In the genomic region with DNA sequence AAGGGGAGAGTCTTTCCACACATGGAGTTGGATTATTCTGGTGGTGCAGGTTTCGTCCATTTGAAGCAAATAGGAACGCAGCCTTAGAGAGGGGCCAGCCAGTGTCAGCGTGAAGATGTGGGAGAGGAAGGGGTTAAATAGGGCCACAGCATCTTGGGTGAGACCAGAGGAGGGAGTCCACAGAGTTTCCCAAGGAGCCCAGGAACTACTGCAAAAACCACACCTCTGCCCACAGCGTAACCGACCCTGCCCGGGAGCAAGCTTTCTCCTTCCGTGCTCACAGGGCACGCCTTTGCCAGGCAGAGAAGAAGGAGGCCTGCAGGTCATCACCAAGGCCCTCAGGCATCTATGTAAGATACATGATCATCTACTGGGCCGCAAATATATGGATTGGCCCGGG, we compare ENCODE assay signal across 37 cellular contexts.
"Had no signal": no experiment of that assay in that cellular context is flagged by ENCODE, and none has a peak within 500 bp of the region (broad histone marks: within the 10 kb centered on the region; RNA-seq: fewer than 3 reads in every experiment).

No MANE protein-coding gene starts in this region.

- H3K36me3 Mint-ChIP-seq: activated naive CD4-positive, alpha-beta T cell treated with anti-CD3 and anti-CD28 coated beads, Interleukin-2, amount 10 ng/mL, durations not matched to agents 7 days and 5 days; activated naive CD4-positive, alpha-beta T cell treated with anti-CD3 and anti-CD28 coated beads, Interleukin-2, amount 50 U/mL, for 24 hours; activated naive CD4-positive, alpha-beta T cell treated with anti-CD3 and anti-CD28 coated beads, Interleukin-2, amount 50 U/mL, for 72 hours; activated naive CD8-positive, alpha-beta T cell; activated naive CD8-positive, alpha-beta T cell treated with anti-CD3 and anti-CD28 coated beads for 36 hours; activated naive CD8-positive, alpha-beta T cell treated with anti-CD3 and anti-CD28 coated beads, Interleukin-2, amount 10 ng/mL, durations not matched to agents 7 days and 5 days had no signal

- H3K36me3 ChIP-seq: adrenal gland, brain microvascular endothelial cell, cardiac muscle cell had no signal

- H3K27me3 Mint-ChIP-seq: activated naive CD4-positive, alpha-beta T cell treated with anti-CD3 and anti-CD28 coated beads, Interleukin-2, amount 10 ng/mL, durations not matched to agents 7 days and 5 days; activated naive CD8-positive, alpha-beta T cell treated with anti-CD3 and anti-CD28 coated beads for 36 hours; activated naive CD8-positive, alpha-beta T cell treated with anti-CD3 and anti-CD28 coated beads, Interleukin-2, amount 10 ng/mL, durations not matched to agents 7 days and 5 days; activated naive CD8-positive, alpha-beta T cell treated with anti-CD3 and anti-CD28 coated beads, Interleukin-2, amount 50 U/mL, for 24 hours; activated T-helper 17 cell treated with anti-CD3 and anti-CD28 coated beads, Interleukin-2, amount 50 U/mL, for 72 hours; central memory CD8-positive, alpha-beta T cell had no signal

- H3K27ac Mint-ChIP-seq: activated naive CD4-positive, alpha-beta T cell treated with anti-CD3 and anti-CD28 coated beads for 36 hours; activated naive CD4-positive, alpha-beta T cell treated with anti-CD3 and anti-CD28 coated beads, Interleukin-2, amount 10 ng/mL, durations not matched to agents 7 days and 5 days; activated naive CD4-positive, alpha-beta T cell treated with anti-CD3 and anti-CD28 coated beads, Interleukin-2, amount 50 U/mL, for 24 hours; activated naive CD4-positive, alpha-beta T cell treated with anti-CD3 and anti-CD28 coated beads, Interleukin-2, amount 50 U/mL, for 72 hours; activated naive CD8-positive, alpha-beta T cell; activated naive CD8-positive, alpha-beta T cell treated with anti-CD3 and anti-CD28 coated beads for 36 hours; activated naive CD8-positive, alpha-beta T cell treated with anti-CD3 and anti-CD28 coated beads, Interleukin-2, amount 10 ng/mL, durations not matched to agents 7 days and 5 days; activated naive CD8-positive, alpha-beta T cell treated with anti-CD3 and anti-CD28 coated beads, Interleukin-2, amount 50 U/mL, for 24 hours; activated T-cell treated with anti-CD3 and anti-CD28 coated beads, Interleukin-2, amount 50 U/mL, for 72 hours; activated T-helper 1 cell treated with anti-CD3 and anti-CD28 coated beads, Interleukin-12 subunit alpha, Interleukin-12 subunit beta, Interleukin-2, Interleukin-4 antibody, amounts not matched to agents 30 ng/mL and 10 ng/mL and 1 ng/mL, durations not matched to agents 14 hours and 24 hours and 36 hours; activated T-helper 17 cell treated with anti-CD3 and anti-CD28 coated beads, Interleukin-2, amount 50 U/mL, for 72 hours; activated T-helper 2 cell treated with anti-CD3 and anti-CD28 coated beads, Interferon-gamma antibody, Interleukin-2, Interleukin-4, amounts not matched to agents 10 μg/mL and 5 μg/mL and 100 μg/mL, durations not matched to agents 14 hours and 24 hours and 36 hours had no signal

- H3K9me3 ChIP-seq: adrenal gland, ascending aorta, body of pancreas, breast epithelium had no signal

- ATAC-seq: activated naive CD4-positive, alpha-beta T cell treated with anti-CD3 and anti-CD28 coated beads, Interleukin-2, amount 50 U/mL, for 72 hours; activated naive CD8-positive, alpha-beta T cell treated with anti-CD3 and anti-CD28 coated beads, Interleukin-2, amount 50 U/mL, for 24 hours; activated T-cell treated with anti-CD3 and anti-CD28 coated beads, Interleukin-2, amount 50 U/mL, for 4 hours; activated T-cell treated with anti-CD3 and anti-CD28 coated beads, Interleukin-2, amount 50 U/mL, for 72 hours; activated T-helper 17 cell treated with anti-CD3 and anti-CD28 coated beads, Interleukin-2, amount 50 U/mL, for 72 hours; body of pancreas had no signal

- H3K27me3 ChIP-seq: adrenal gland, ascending aorta, body of pancreas, brain microvascular endothelial cell, breast epithelium, cardiac muscle cell had no signal

- DNase-seq: activated effector memory CD4-positive, alpha-beta T cell treated with anti-CD3 and anti-CD28 coated beads, Interleukin-2, amount 50 U/mL, for 16 hours; activated effector memory CD4-positive, alpha-beta T cell treated with Interleukin-2 at 50 U/mL for 16 hours; activated gamma-delta T cell; activated gamma-delta T cell treated with Interleukin-2 at 50 U/mL for 16 hours; activated naive CD4-positive, alpha-beta T cell; activated naive CD4-positive, alpha-beta T cell treated with anti-CD3 and anti-CD28 coated beads for 36 hours; activated naive CD4-positive, alpha-beta T cell treated with anti-CD3 and anti-CD28 coated beads, Interleukin-2, amount 10 ng/mL, durations not matched to agents 7 days and 5 days; activated naive CD4-positive, alpha-beta T cell treated with anti-CD3 and anti-CD28 coated beads, Interleukin-2, amount 50 U/mL, for 16 hours; activated naive CD4-positive, alpha-beta T cell treated with Interleukin-2 at 50 U/mL for 16 hours; activated naive CD8-positive, alpha-beta T cell treated with anti-CD3 and anti-CD28 coated beads for 36 hours; activated naive CD8-positive, alpha-beta T cell treated with anti-CD3 and anti-CD28 coated beads, Interleukin-2, amount 10 ng/mL, durations not matched to agents 7 days and 5 days; activated naive CD8-positive, alpha-beta T cell treated with anti-CD3 and anti-CD28 coated beads, Interleukin-2, amount 50 U/mL, for 24 hours; activated T-cell treated with anti-CD3 and anti-CD28 coated beads, Interleukin-2, amount 50 U/mL, for 4 hours; activated T-cell treated with anti-CD3 and anti-CD28 coated beads, Interleukin-2, amount 50 U/mL, for 48 hours; activated T-cell treated with anti-CD3 and anti-CD28 coated beads, Interleukin-2, amount 50 U/mL, for 72 hours; adrenal gland; amniotic stem cell; amygdala; anterior cingulate cortex; body of pancreas; brain microvascular endothelial cell; caudate nucleus; central memory CD4-positive, alpha-beta T cell; cerebellar nuclear complex had no signal

- H3K9me3 Mint-ChIP-seq: activated naive CD4-positive, alpha-beta T cell treated with anti-CD3 and anti-CD28 coated beads for 36 hours; activated naive CD4-positive, alpha-beta T cell treated with anti-CD3 and anti-CD28 coated beads, Interleukin-2, amount 10 ng/mL, durations not matched to agents 7 days and 5 days; activated naive CD4-positive, alpha-beta T cell treated with anti-CD3 and anti-CD28 coated beads, Interleukin-2, amount 50 U/mL, for 24 hours; activated naive CD4-positive, alpha-beta T cell treated with anti-CD3 and anti-CD28 coated beads, Interleukin-2, amount 50 U/mL, for 72 hours; activated naive CD8-positive, alpha-beta T cell treated with anti-CD3 and anti-CD28 coated beads for 36 hours; activated naive CD8-positive, alpha-beta T cell treated with anti-CD3 and anti-CD28 coated beads, Interleukin-2, amount 50 U/mL, for 24 hours; activated T-cell treated with anti-CD3 and anti-CD28 coated beads, Interleukin-2, amount 50 U/mL, for 4 hours; activated T-cell treated with anti-CD3 and anti-CD28 coated beads, Interleukin-2, amount 50 U/mL, for 72 hours; activated T-helper 1 cell treated with anti-CD3 and anti-CD28 coated beads, Interleukin-12 subunit alpha, Interleukin-12 subunit beta, Interleukin-2, Interleukin-4 antibody, amounts not matched to agents 30 ng/mL and 10 ng/mL and 1 ng/mL, durations not matched to agents 14 hours and 24 hours and 36 hours; activated T-helper 17 cell treated with anti-CD3 and anti-CD28 coated beads, Interleukin-2, amount 50 U/mL, for 72 hours; activated T-helper 2 cell treated with anti-CD3 and anti-CD28 coated beads, Interferon-gamma antibody, Interleukin-2, Interleukin-4, amounts not matched to agents 10 μg/mL and 5 μg/mL and 100 μg/mL, durations not matched to agents 14 hours and 24 hours and 36 hours; central memory CD8-positive, alpha-beta T cell had no signal

- H3K4me3 ChIP-seq: adrenal gland, ascending aorta, body of pancreas, breast epithelium, cardiac muscle cell had no signal

- H3K4me1 ChIP-seq: adrenal gland, ascending aorta, body of pancreas, breast epithelium had no signal

- H3K4me3 Mint-ChIP-seq: activated naive CD4-positive, alpha-beta T cell treated with anti-CD3 and anti-CD28 coated beads for 36 hours; activated naive CD4-positive, alpha-beta T cell treated with anti-CD3 and anti-CD28 coated beads, Interleukin-2, amount 10 ng/mL, durations not matched to agents 7 days and 5 days; activated naive CD4-positive, alpha-beta T cell treated with anti-CD3 and anti-CD28 coated beads, Interleukin-2, amount 50 U/mL, for 24 hours; activated naive CD8-positive, alpha-beta T cell; activated naive CD8-positive, alpha-beta T cell treated with anti-CD3 and anti-CD28 coated beads for 36 hours; activated naive CD8-positive, alpha-beta T cell treated with anti-CD3 and anti-CD28 coated beads, Interleukin-2, amount 10 ng/mL, durations not matched to agents 7 days and 5 days; activated naive CD8-positive, alpha-beta T cell treated with anti-CD3 and anti-CD28 coated beads, Interleukin-2, amount 50 U/mL, for 24 hours; activated T-cell treated with anti-CD3 and anti-CD28 coated beads, Interleukin-2, amount 50 U/mL, for 4 hours; activated T-cell treated with anti-CD3 and anti-CD28 coated beads, Interleukin-2, amount 50 U/mL, for 72 hours; activated T-helper 1 cell treated with anti-CD3 and anti-CD28 coated beads, Interleukin-12 subunit alpha, Interleukin-12 subunit beta, Interleukin-2, Interleukin-4 antibody, amounts not matched to agents 30 ng/mL and 10 ng/mL and 1 ng/mL, durations not matched to agents 14 hours and 24 hours and 36 hours; activated T-helper 17 cell treated with anti-CD3 and anti-CD28 coated beads, Interleukin-2, amount 50 U/mL, for 72 hours; central memory CD8-positive, alpha-beta T cell had no signal

- FAIRE-seq: astrocyte, bronchial epithelial cell, colon had no signal

- H3K27ac ChIP-seq: adrenal gland, ascending aorta, body of pancreas, brain microvascular endothelial cell, breast epithelium, cardiac muscle cell had no signal

- H3K4me1 Mint-ChIP-seq: activated naive CD4-positive, alpha-beta T cell treated with anti-CD3 and anti-CD28 coated beads, Interleukin-2, amount 10 ng/mL, durations not matched to agents 7 days and 5 days; activated naive CD4-positive, alpha-beta T cell treated with anti-CD3 and anti-CD28 coated beads, Interleukin-2, amount 50 U/mL, for 24 hours; activated naive CD8-positive, alpha-beta T cell treated with anti-CD3 and anti-CD28 coated beads for 36 hours; activated naive CD8-positive, alpha-beta T cell treated with anti-CD3 and anti-CD28 coated beads, Interleukin-2, amount 10 ng/mL, durations not matched to agents 7 days and 5 days; activated naive CD8-positive, alpha-beta T cell treated with anti-CD3 and anti-CD28 coated beads, Interleukin-2, amount 50 U/mL, for 24 hours; activated T-helper 17 cell treated with anti-CD3 and anti-CD28 coated beads, Interleukin-2, amount 50 U/mL, for 72 hours; central memory CD8-positive, alpha-beta T cell had no signal
